ENCODE assay signal across 1 cellular context in genomic region chr7:116417593-116418345, GRCh38.
TF ChIP-seq lines count a peak whose summit lies in the region.

No MANE protein-coding gene starts in this region.

TF ChIP-seq in WTC11, 78 proteins besides CTCF, POLR2A, EP300 and RAD21 (continued from another document):
- TF ChIP-seq ZNF532 (CRISPR knock-in tag; IDR thresholded peaks at IDR 0.05; ENCODE audit: borderline replicate concordance), result no peak
- TF ChIP-seq GABPB1 (CRISPR knock-in tag; IDR thresholded peaks at IDR 0.05), result no peak
- TF ChIP-seq E2F1 (CRISPR knock-in tag; IDR thresholded peaks at IDR 0.05), result no peak
- no peak for TF ChIP-seq AR (CRISPR knock-in tag; IDR thresholded peaks at IDR 0.05)
- no peak for TF ChIP-seq ZNF425 (CRISPR knock-in tag; conservative IDR thresholded peaks at IDR 0.05)
